29 cellular contexts compared by ENCODE assay signal in the genomic region with DNA sequence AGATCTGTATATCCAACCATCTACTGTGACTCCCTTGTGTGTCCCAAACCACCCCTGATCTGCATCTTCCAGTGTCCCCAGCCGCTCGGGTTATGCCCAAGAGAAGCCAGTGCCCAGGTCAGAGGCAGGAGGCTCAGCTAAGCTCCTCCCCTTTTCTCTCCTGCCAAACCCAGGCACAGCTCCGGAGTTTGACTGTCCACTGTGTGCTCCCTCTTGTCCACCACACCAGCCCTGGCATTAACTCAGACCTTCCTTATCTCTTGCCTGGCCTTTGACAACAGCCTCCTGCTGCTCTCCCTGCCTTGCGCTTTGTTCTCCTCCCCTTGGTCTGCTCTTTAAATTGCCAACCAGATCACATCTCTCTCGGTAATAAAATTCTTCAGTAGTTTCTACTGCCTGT. TPM values are rescaled to one million over a fixed set of nuclear protein-coding genes. Genes with fewer than 3 reads are reported as not detected.
"Had no signal": no experiment of that assay in that cellular context is flagged by ENCODE, and none has a peak within 500 bp of the region (broad histone marks: within the 10 kb centered on the region; RNA-seq: fewer than 3 reads in every experiment).

No MANE protein-coding gene starts in this region.

- H3K36me3 Mint-ChIP-seq: naive thymus-derived CD4-positive, alpha-beta T cell had no signal

- H3K4me3 Mint-ChIP-seq: central memory CD8-positive, alpha-beta T cell; dendritic cell treated with granulocyte-macrophage colony-stimulating factor and Interleukin-4, amounts not matched to agents 40 ng/mL and 50 ng/mL, for 4 days; memory B cell; naive thymus-derived CD4-positive, alpha-beta T cell; nephron; stimulated activated naive CD8-positive, alpha-beta T cell treated with anti-CD3 and anti-CD28 coated beads, Interleukin-15, amount 100 ng/mL, for 72 hours had no signal

- H3K36me3 ChIP-seq: colonic mucosa, esophagus squamous epithelium, pancreas, suprapubic skin, transverse colon, upper lobe of right lung, uterus had no signal

- H3K9me3 Mint-ChIP-seq: central memory CD8-positive, alpha-beta T cell; dendritic cell treated with granulocyte-macrophage colony-stimulating factor and Interleukin-4, amounts not matched to agents 40 ng/mL and 50 ng/mL, for 4 days; memory B cell; naive thymus-derived CD4-positive, alpha-beta T cell; nephron; stimulated activated naive CD8-positive, alpha-beta T cell treated with anti-CD3 and anti-CD28 coated beads, Interleukin-15, amount 100 ng/mL, for 72 hours had no signal

- H3K27me3 Mint-ChIP-seq: dendritic cell treated with granulocyte-macrophage colony-stimulating factor and Interleukin-4, amounts not matched to agents 40 ng/mL and 50 ng/mL, for 4 days; memory B cell had no signal

- H3K27me3 ChIP-seq: colonic mucosa, pancreas, suprapubic skin, transverse colon, upper lobe of right lung, uterus had no signal

- H3K4me2 ChIP-seq: smooth muscle cell had no signal

- ATAC-seq: naive thymus-derived CD4-positive, alpha-beta T cell; pancreas; sciatic nerve; stimulated activated naive CD8-positive, alpha-beta T cell treated with anti-CD3 and anti-CD28 coated beads, Interleukin-15, amount 100 ng/mL, for 72 hours; upper lobe of right lung had no signal

- H3K4me3 ChIP-seq: colonic mucosa, esophagus squamous epithelium, lung, pancreas, smooth muscle cell, suprapubic skin, transverse colon, upper lobe of right lung, uterus had no signal

- H3K27ac ChIP-seq: colonic mucosa, esophagus squamous epithelium, pancreas, suprapubic skin, transverse colon, upper lobe of right lung, uterus had no signal

- H3K4me1 ChIP-seq: colonic mucosa, esophagus squamous epithelium, pancreas, suprapubic skin, transverse colon, upper lobe of right lung, uterus had no signal

- H3K27ac Mint-ChIP-seq: dendritic cell treated with granulocyte-macrophage colony-stimulating factor and Interleukin-4, amounts not matched to agents 40 ng/mL and 50 ng/mL, for 4 days; memory B cell; naive thymus-derived CD4-positive, alpha-beta T cell; nephron; stimulated activated naive CD8-positive, alpha-beta T cell treated with anti-CD3 and anti-CD28 coated beads, Interleukin-15, amount 100 ng/mL, for 72 hours had no signal

- H3K4me1 Mint-ChIP-seq: central memory CD8-positive, alpha-beta T cell; nephron; stimulated activated naive CD8-positive, alpha-beta T cell treated with anti-CD3 and anti-CD28 coated beads, Interleukin-15, amount 100 ng/mL, for 72 hours had no signal

- H3K9me3 ChIP-seq: colonic mucosa, esophagus squamous epithelium, pancreas, suprapubic skin, transverse colon, upper lobe of right lung, uterus had no signal

- DNase-seq: colonic mucosa; effector CD8-positive, alpha-beta T cell; esophagus squamous epithelium; foreskin melanocyte; glutamatergic neuron; kidney; midbrain; naive thymus-derived CD4-positive, alpha-beta T cell; occipital lobe; pancreas; retina; stimulated activated CD4-positive, alpha-beta T cell treated with anti-CD3 and anti-CD28 coated beads, Interleukin-12 subunit alpha, Interleukin-12 subunit beta, amount 100 ng/mL, for 4 hours; stimulated activated CD4-positive, alpha-beta T cell treated with anti-CD3 and anti-CD28 coated beads, Interleukin-1b, Interleukin-23, amount 100 ng/mL, for 48 hours; stimulated activated CD4-positive, alpha-beta T cell treated with anti-CD3 and anti-CD28 coated beads, Interleukin-4, amount 100 ng/mL, for 1 hour; stimulated activated CD8-positive, alpha-beta memory T cell treated with anti-CD3 and anti-CD28 coated beads, Interleukin-4, amount 100 ng/mL, for 48 hours; stimulated activated naive CD4-positive, alpha-beta T cell; stimulated activated naive CD8-positive, alpha-beta T cell treated with anti-CD3 and anti-CD28 coated beads, Interleukin-15, amount 100 ng/mL, for 72 hours; transverse colon; upper lobe of right lung; uterus had no signal

RNA-seq across cellular contexts. Expression of gene DGKG, which starts 39.3 kb away (rescaled TPM):
- total RNA-seq: endothelial cell of umbilical vein, smooth muscle cell had no signal
- polyA plus RNA-seq: endothelial cell of umbilical vein; naive thymus-derived CD4-positive, alpha-beta T cell had no signal
